Comparison of ENCODE assay signal across 9 cellular contexts in genomic region chr7:77409739-77410545, GRCh38. TPM values are rescaled to one million over a fixed set of nuclear protein-coding genes. Genes with fewer than 3 reads are reported as not detected.
DNase-seq lines count a peak whose midpoint lies in the region; ATAC-seq and TF ChIP-seq lines count a peak whose summit lies in the region.
"Had no signal": no experiment of that assay in that cellular context is flagged by ENCODE, and none has a peak within 500 bp of the region (broad histone marks: within the 10 kb centered on the region; RNA-seq: fewer than 3 reads in every experiment).

No MANE protein-coding gene starts in this region.

- no peaks in the 10 kb centered on the region for H3K9me3 Mint-ChIP-seq in type B pancreatic cell
- no peaks in the 10 kb centered on the region for H3K9me3 Mint-ChIP-seq in CD4-positive, alpha-beta memory T cell
- H3K9me3 Mint-ChIP-seq: activated T-helper 2 cell treated with anti-CD3 and anti-CD28 coated beads, Interferon-gamma antibody, Interleukin-2, Interleukin-4, amounts not matched to agents 10 μg/mL and 5 μg/mL and 100 μg/mL, durations not matched to agents 14 hours and 24 hours and 36 hours had no signal

- H3K27me3 Mint-ChIP-seq in type B pancreatic cell: peaks cover 15% of the 10 kb centered on the region
- no peaks in the 10 kb centered on the region for H3K27me3 Mint-ChIP-seq in CD4-positive, alpha-beta memory T cell

- H3K4me3 Mint-ChIP-seq in type B pancreatic cell: no peak overlapping the region
- H3K4me3 Mint-ChIP-seq in CD4-positive, alpha-beta memory T cell: no peak overlapping the region

- peaks cover 40% of the 10 kb centered on the region for H3K4me1 ChIP-seq in adipocyte (ENCODE audit: control insufficient read depth, insufficient read depth, low read length)
- peaks cover 11% of the 10 kb centered on the region for H3K4me1 ChIP-seq in CD4-positive, alpha-beta memory T cell (ENCODE audit: insufficient read depth, low read length)
- H3K4me1 ChIP-seq in Peyer's patch: peaks cover 0 to 6% (median 0%) of the 10 kb centered on the region in 4 donors

- no peaks in the 10 kb centered on the region for H3K27me3 ChIP-seq in HL-60 (ENCODE audit: insufficient read depth, poor library complexity, severe bottlenecking)
- no peaks in the 10 kb centered on the region for H3K27me3 ChIP-seq in adipocyte (replicated peaks; ENCODE audit: control insufficient read depth, insufficient read depth, low read length)
- no peaks in the 10 kb centered on the region for H3K27me3 ChIP-seq in CD4-positive, alpha-beta memory T cell (ENCODE audit: insufficient read depth, low read length)
- no peaks in the 10 kb centered on the region for H3K27me3 ChIP-seq in Peyer's patch

- POLR2A ChIA-PET in CD4-positive, alpha-beta memory T cell (lab: Charles Lee; ENCODE audit: partially characterized antibody): no interaction called here

- peak; percentile 88 to 97 for DNase-seq in HL-60 (ENCODE audit: low read depth in 1 of 2, low spot score in 1 of 2)
- peak; percentile 77 for DNase-seq in adipocyte (ENCODE audit: low read depth)
- DNase-seq in iris pigment epithelial cell (ENCODE audit: low read depth): peak; percentile 95
- no peak for DNase-seq in type B pancreatic cell (ENCODE audit: extremely low spot score, unreplicated experiment)
- DNase-seq in CD4-positive, alpha-beta memory T cell: no peak
- DNase-seq in Peyer's patch: no peak
- DNase-seq: NCI-H1105 had no signal

- TF ChIP-seq POLR2A in Peyer's patch (IDR thresholded peaks at IDR 0.05): no peak

- peak overlapping the region; percentile 83 for H3K27ac ChIP-seq in HL-60 (replicated peaks)
- no peak overlapping the region for H3K27ac ChIP-seq in CD4-positive, alpha-beta memory T cell (ENCODE audit: low read depth, low read length)
- no peak overlapping the region for H3K27ac ChIP-seq in Peyer's patch

- H3K9ac ChIP-seq in adipocyte (ENCODE audit: low read length): peak overlapping the region; percentile 72

- intact Hi-C loops in CD4-positive, alpha-beta memory T cell (cut with micrococcal nuclease): no loop called here

- TF ChIP-seq CTCF in HL-60 (IDR thresholded peaks at IDR 0.05; ENCODE audit: insufficient read depth, low read length) (no peak), type B pancreatic cell (conservative IDR thresholded peaks at IDR 0.05) (no peak), Peyer's patch (IDR thresholded peaks at IDR 0.05) (no peak)

- no peaks in the 10 kb centered on the region for H3K36me3 ChIP-seq in adipocyte (ENCODE audit: control insufficient read depth, insufficient read depth, low read length, severe bottlenecking)
- no peaks in the 10 kb centered on the region for H3K36me3 ChIP-seq in CD4-positive, alpha-beta memory T cell (ENCODE audit: insufficient read depth, low read length)
- H3K36me3 ChIP-seq in Peyer's patch: no peaks in the 10 kb centered on the region

- peaks cover under 1% of the 10 kb centered on the region for H3K4me1 Mint-ChIP-seq in type B pancreatic cell (ENCODE audit: unreplicated experiment)
- H3K4me1 Mint-ChIP-seq in CD4-positive, alpha-beta memory T cell: peaks cover 14 to 32% (median 17%) of the 10 kb centered on the region in 4 donors

- peak overlapping the region; percentile 51 for H3K27ac Mint-ChIP-seq in type B pancreatic cell
- peak overlapping the region in 1 of 7 donors; percentile 62 for H3K27ac Mint-ChIP-seq in CD4-positive, alpha-beta memory T cell
- H3K27ac Mint-ChIP-seq: activated T-helper 2 cell treated with anti-CD3 and anti-CD28 coated beads, Interferon-gamma antibody, Interleukin-2, Interleukin-4, amounts not matched to agents 10 μg/mL and 5 μg/mL and 100 μg/mL, durations not matched to agents 14 hours and 24 hours and 36 hours had no signal

- H3K9me3 ChIP-seq in adipocyte (ENCODE audit: control insufficient read depth, low read length): no peaks in the 10 kb centered on the region
- H3K9me3 ChIP-seq in CD4-positive, alpha-beta memory T cell (ENCODE audit: control insufficient read depth in 1 of 2, low read length in 2 of 2): no peaks in the 10 kb centered on the region
- no peaks in the 10 kb centered on the region for H3K9me3 ChIP-seq in Peyer's patch

- ATAC-seq in HG03025 (IDR thresholded peaks at IDR 0.05; ENCODE audit: low FRiP score, unreplicated experiment): no peak

- H3K4me3 ChIP-seq in HL-60 (replicated peaks; ENCODE audit: insufficient read depth, low read length) (no peak overlapping the region), adipocyte (ENCODE audit: low read length) (peak overlapping the region; percentile 40), Peyer's patch (no peak overlapping the region)
- no peak overlapping the region for H3K4me3 ChIP-seq in CD4-positive, alpha-beta memory T cell (ENCODE audit: low read length in 2 of 2)

- H3K36me3 Mint-ChIP-seq in type B pancreatic cell: no peaks in the 10 kb centered on the region
- no peaks in the 10 kb centered on the region for H3K36me3 Mint-ChIP-seq in CD4-positive, alpha-beta memory T cell

- CTCF ChIA-PET in CD4-positive, alpha-beta memory T cell (lab: Charles Lee; ENCODE audit: partially characterized antibody): interaction anchor here (1.2 to 1.4 kb wide), 2 partner anchors 13 to 78 kb away, joined by 3 to 4 read pairs; no protein-coding TSS in a partner anchor

RNA-seq across cellular contexts. Expression of gene GSAP, which starts 6.2 kb away (rescaled TPM):
- 5.0 and 6.1 TPM in 2 replicates for total RNA-seq in type B pancreatic cell (ENCODE audit: low replicate concordance)
- total RNA-seq in CD4-positive, alpha-beta memory T cell: 10 to 100 TPM; 20.5 to 22.0 TPM
- 10 to 100 TPM in 1 of 2 donors, 1 to 10 TPM in 1; 9.4 to 12.5 TPM for polyA plus RNA-seq in CD4-positive, alpha-beta memory T cell
- 10 to 100 TPM in 3 of 4 donors, 1 to 10 TPM in 1; 6.8 to 70.1 (median 28.7) TPM for total RNA-seq in Peyer's patch

Comparison
In these comparisons a context has a peak if more than half of its experiments do, and no peak if none do; other contexts are left out.
1. DNase-seq: peak in HL-60 (2 of 2), adipocyte (single experiment) and iris pigment epithelial cell (single experiment); none in type B pancreatic cell (single experiment), CD4-positive, alpha-beta memory T cell (0 of 5) and Peyer's patch (0 of 3).